ENCODE assay signal across 7 cellular contexts in genomic region chr9:101566904-101567724, GRCh38. TPM values are rescaled to one million over a fixed set of nuclear protein-coding genes. Genes with fewer than 3 reads are reported as not detected.
DNase-seq lines count a peak whose midpoint lies in the region; ATAC-seq and TF ChIP-seq lines count a peak whose summit lies in the region.

No MANE protein-coding gene starts in this region.

- no peak overlapping the region for H3K27ac Mint-ChIP-seq in activated naive CD8-positive, alpha-beta T cell treated with anti-CD3 and anti-CD28 coated beads for 36 hours

- no peaks in the 10 kb centered on the region for H3K9me3 ChIP-seq in MG63
- no peaks in the 10 kb centered on the region for H3K9me3 ChIP-seq in lower lobe of right lung
- H3K9me3 ChIP-seq in gastroesophageal sphincter = no peaks in the 10 kb centered on the region

- WGBS in gastroesophageal sphincter (ENCODE audit: low coverage in 1 of 2), 2 donors = 84 to 87% methylated on average over 5 of the region's 5 CpGs

- TF ChIP-seq EP300 in gastroesophageal sphincter (IDR thresholded peaks at IDR 0.05) = no peak

- H3K4me3 ChIP-seq in MG63 (no peak overlapping the region), lower lobe of right lung (no peak overlapping the region), H7 (ENCODE audit: insufficient read depth, low read depth, low read length) (no peak overlapping the region), gastroesophageal sphincter (no peak overlapping the region)

- peaks cover 74% of the 10 kb centered on the region for H3K36me3 Mint-ChIP-seq in activated naive CD8-positive, alpha-beta T cell treated with anti-CD3 and anti-CD28 coated beads for 36 hours

- peaks cover 57% of the 10 kb centered on the region for H3K36me3 ChIP-seq in MG63
- H3K36me3 ChIP-seq in lower lobe of right lung = peaks cover 84% of the 10 kb centered on the region
- peaks cover 3% of the 10 kb centered on the region; the same call in 1 of the 2 replicates for H3K36me3 ChIP-seq in H7 (replicated peaks; ENCODE audit: control insufficient read depth, insufficient read depth, low read length)
- peaks cover 0 to 90% of the 10 kb centered on the region in 2 donors for H3K36me3 ChIP-seq in gastroesophageal sphincter

- ATAC-seq in GM21447 (IDR thresholded peaks at IDR 0.05; ENCODE audit: unreplicated experiment) (peak; percentile 72), lower lobe of right lung (no peak), gastroesophageal sphincter (no peak)

- H3K27ac ChIP-seq in lower lobe of right lung (no peak overlapping the region), gastroesophageal sphincter (no peak overlapping the region)

- no peaks in the 10 kb centered on the region for H3K27me3 Mint-ChIP-seq in activated naive CD8-positive, alpha-beta T cell treated with anti-CD3 and anti-CD28 coated beads for 36 hours

- no peak for TF ChIP-seq POLR2A in gastroesophageal sphincter (IDR thresholded peaks at IDR 0.05)

- no peak overlapping the region for H3K4me3 Mint-ChIP-seq in activated naive CD8-positive, alpha-beta T cell treated with anti-CD3 and anti-CD28 coated beads for 36 hours

- DNase-seq in GM03348 (ENCODE audit: low spot score) (peak; percentile 32), MG63 (peak; percentile 20), lower lobe of right lung (no peak), H7 (no peak)
- peak; percentile 8 for DNase-seq in activated naive CD8-positive, alpha-beta T cell treated with anti-CD3 and anti-CD28 coated beads for 36 hours

- H3K4me1 ChIP-seq in lower lobe of right lung (no peaks in the 10 kb centered on the region), gastroesophageal sphincter (no peaks in the 10 kb centered on the region)

- TF ChIP-seq CTCF in lower lobe of right lung (IDR thresholded peaks at IDR 0.05) = peak; percentile 16
- TF ChIP-seq CTCF in gastroesophageal sphincter (IDR thresholded peaks at IDR 0.05) = peak in 1 of 4 experiments; percentile 18

- H3K9me3 Mint-ChIP-seq in activated naive CD8-positive, alpha-beta T cell treated with anti-CD3 and anti-CD28 coated beads for 36 hours = no peaks in the 10 kb centered on the region

- intact Hi-C loops in lower lobe of right lung (cut with DNase I) = no loop called here

- peaks cover 43% of the 10 kb centered on the region for H3K4me1 Mint-ChIP-seq in activated naive CD8-positive, alpha-beta T cell treated with anti-CD3 and anti-CD28 coated beads for 36 hours

- H3K27me3 ChIP-seq in MG63 (no peaks in the 10 kb centered on the region), lower lobe of right lung (ENCODE audit: low read depth) (no peaks in the 10 kb centered on the region), H7 (ENCODE audit: control insufficient read depth, insufficient read depth, low read length) (no peaks in the 10 kb centered on the region), gastroesophageal sphincter (no peaks in the 10 kb centered on the region)

RNA-seq across cellular contexts. Expression of gene PPP3R2, which starts 27.7 kb away (rescaled TPM):
- total RNA-seq in MG63 (2014; rRNA removed; shearing (Covaris generic); ENCODE audit: low replicate concordance) = not detected in 2 replicates
- not detected for total RNA-seq in activated naive CD8-positive, alpha-beta T cell treated with anti-CD3 and anti-CD28 coated beads for 36 hours
- total RNA-seq in lower lobe of right lung (not detected), gastroesophageal sphincter (not detected)
- total RNA-seq in H7 (2014; rRNA removed; shearing (Covaris generic)) = not detected in 2 replicates

RNA-seq across cellular contexts. Expression of gene RNF20, which starts 33.5 kb away (rescaled TPM):
- total RNA-seq in MG63 (2014; rRNA removed; shearing (Covaris generic); ENCODE audit: low replicate concordance) = 20.4 and 33.2 TPM in 2 replicates
- total RNA-seq in activated naive CD8-positive, alpha-beta T cell treated with anti-CD3 and anti-CD28 coated beads for 36 hours = 10 to 100 TPM; 39.7 to 44.2 TPM
- total RNA-seq in lower lobe of right lung (50.7 TPM), gastroesophageal sphincter (10 to 100 TPM; 23.6 to 40.7 (median 32.7) TPM)
- total RNA-seq in H7 (2014; rRNA removed; shearing (Covaris generic)) = 21.8 and 24.9 TPM in 2 replicates

Comparison
In these comparisons a context has a peak if more than half of its experiments do, and no peak if none do; other contexts are left out.
1. DNase-seq: peak in GM03348 (single experiment), MG63 (single experiment) and activated naive CD8-positive, alpha-beta T cell treated with anti-CD3 and anti-CD28 coated beads for 36 hours (single experiment); none in lower lobe of right lung (single experiment) and H7 (single experiment).